In the genomic region with DNA sequence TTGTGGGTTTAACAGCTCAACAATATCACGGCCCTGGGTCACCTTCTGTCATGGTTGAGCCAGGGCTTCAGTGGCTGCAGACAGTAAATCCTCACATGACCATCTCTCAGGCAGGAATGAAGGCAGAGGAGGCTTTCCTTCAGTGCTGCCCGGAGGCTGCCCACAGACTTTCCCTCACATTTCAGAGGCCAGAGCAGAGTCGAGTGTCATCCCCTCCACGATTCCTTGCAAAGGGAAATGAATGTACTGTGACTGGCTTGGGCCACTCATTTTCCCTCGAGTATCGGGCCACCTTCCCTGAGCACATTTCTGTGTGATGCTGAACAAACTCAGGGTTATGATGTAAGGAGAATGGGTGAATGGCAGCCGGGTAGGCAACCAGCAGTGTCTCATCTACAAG, we compare ENCODE assay signal across 28 cellular contexts. TPM values are rescaled to one million over a fixed set of nuclear protein-coding genes. Genes with fewer than 3 reads are reported as not detected.
"Had no signal": no experiment of that assay in that cellular context is flagged by ENCODE, and none has a peak within 500 bp of the region (broad histone marks: within the 10 kb centered on the region; RNA-seq: fewer than 3 reads in every experiment).

No MANE protein-coding gene starts in this region.

- H3K27ac Mint-ChIP-seq: natural killer cell treated with Interleukin-12 subunit alpha and Interleukin-12 subunit beta and Interleukin-15 and Interleukin-18, amount 100 ng/mL, for 72 hours; nephron progenitor cell; progenitor cell of endocrine pancreas; stimulated activated effector memory CD8-positive, alpha-beta T cell treated with anti-CD3 and anti-CD28 coated beads, Interleukin-12 subunit alpha, Interleukin-12 subunit beta, amount 100 ng/mL, for 72 hours; stimulated activated naive B cell treated with anti-CD40 and anti-IgM and Interleukin-4, amounts not matched to agents 10 μg/mL and 1 μg/mL and 100 μg/mL, for 72 hours; stimulated activated naive CD8-positive, alpha-beta T cell treated with anti-CD3 and anti-CD28 coated beads, Interleukin-15, Interleukin-2, amounts not matched to agents 100 ng/mL and 50 ng/mL, for 24 hours had no signal

- H3K4me1 Mint-ChIP-seq: neural crest cell; stimulated activated effector memory CD8-positive, alpha-beta T cell treated with anti-CD3 and anti-CD28 coated beads, Interleukin-12 subunit alpha, Interleukin-12 subunit beta, amount 100 ng/mL, for 72 hours; stimulated activated naive B cell treated with anti-CD40 and anti-IgM and Interleukin-4, amounts not matched to agents 10 μg/mL and 1 μg/mL and 100 μg/mL, for 72 hours had no signal

- DNase-seq: nephron progenitor cell; occipital lobe; ovary; posterior cingulate gyrus; psoas muscle; right cardiac atrium; right lobe of liver; sigmoid colon; small intestine; stimulated activated CD4-positive, alpha-beta T cell treated with anti-CD3 and anti-CD28 coated beads, Interleukin-15, amount 100 ng/mL, for 24 hours; stimulated activated CD4-positive, alpha-beta T cell treated with anti-CD3 and anti-CD28 coated beads, Interleukin-2, amount 100 ng/mL, for 24 hours; stimulated activated CD4-positive, alpha-beta T cell treated with anti-CD3 and anti-CD28 coated beads, Interleukin-2, amount 100 ng/mL, for 48 hours; stimulated activated CD4-positive, alpha-beta T cell treated with anti-CD3 and anti-CD28 coated beads, Interleukin-4, amount 100 ng/mL, for 24 hours; stimulated activated naive B cell treated with anti-CD40 and anti-IgM and Interleukin-4, amounts not matched to agents 10 μg/mL and 1 μg/mL and 100 μg/mL, for 72 hours; stimulated activated naive CD4-positive, alpha-beta T cell treated with Interleukin-2 at 50 U/mL for 16 hours; stomach; thyroid gland; trophoblast cell; upper lobe of left lung had no signal

- H3K36me3 Mint-ChIP-seq: natural killer cell treated with Interleukin-12 subunit alpha and Interleukin-12 subunit beta and Interleukin-15 and Interleukin-18, amount 100 ng/mL, for 72 hours; stimulated activated effector memory CD8-positive, alpha-beta T cell treated with anti-CD3 and anti-CD28 coated beads, Interleukin-12 subunit alpha, Interleukin-12 subunit beta, amount 100 ng/mL, for 72 hours; stimulated activated naive B cell treated with anti-CD40 and anti-IgM and Interleukin-4, amounts not matched to agents 10 μg/mL and 1 μg/mL and 100 μg/mL, for 72 hours had no signal

- H3K9me3 Mint-ChIP-seq: natural killer cell treated with Interleukin-12 subunit alpha and Interleukin-12 subunit beta and Interleukin-15 and Interleukin-18, amount 100 ng/mL, for 72 hours; stimulated activated effector memory CD8-positive, alpha-beta T cell treated with anti-CD3 and anti-CD28 coated beads, Interleukin-12 subunit alpha, Interleukin-12 subunit beta, amount 100 ng/mL, for 72 hours; stimulated activated naive B cell treated with anti-CD40 and anti-IgM and Interleukin-4, amounts not matched to agents 10 μg/mL and 1 μg/mL and 100 μg/mL, for 72 hours; stimulated activated naive CD8-positive, alpha-beta T cell treated with anti-CD3 and anti-CD28 coated beads, Interleukin-15, Interleukin-2, amounts not matched to agents 100 ng/mL and 50 ng/mL, for 24 hours had no signal

- H3K27ac ChIP-seq: ovary, parathyroid adenoma, psoas muscle, right lobe of liver, sigmoid colon, stomach, thoracic aorta, thyroid gland, tibial nerve, upper lobe of left lung, vagina had no signal

- H3K4me1 ChIP-seq: parathyroid adenoma, psoas muscle, right lobe of liver, sigmoid colon, stomach, thyroid gland, tibial nerve, upper lobe of left lung, vagina had no signal

- ATAC-seq: natural killer cell treated with Interleukin-12 subunit alpha and Interleukin-12 subunit beta and Interleukin-15 and Interleukin-18, amount 100 ng/mL, for 72 hours; right cardiac atrium; right lobe of liver; stimulated activated effector memory CD8-positive, alpha-beta T cell treated with anti-CD3 and anti-CD28 coated beads, Interleukin-12 subunit alpha, Interleukin-12 subunit beta, amount 100 ng/mL, for 72 hours; stimulated activated naive B cell treated with anti-CD40 and anti-IgM and Interleukin-4, amounts not matched to agents 10 μg/mL and 1 μg/mL and 100 μg/mL, for 72 hours had no signal

- H3K4me3 Mint-ChIP-seq: natural killer cell treated with Interleukin-12 subunit alpha and Interleukin-12 subunit beta and Interleukin-15 and Interleukin-18, amount 100 ng/mL, for 72 hours; nephron progenitor cell; neural crest cell; stimulated activated effector memory CD8-positive, alpha-beta T cell treated with anti-CD3 and anti-CD28 coated beads, Interleukin-12 subunit alpha, Interleukin-12 subunit beta, amount 100 ng/mL, for 72 hours; stimulated activated naive B cell treated with anti-CD40 and anti-IgM and Interleukin-4, amounts not matched to agents 10 μg/mL and 1 μg/mL and 100 μg/mL, for 72 hours; stimulated activated naive CD8-positive, alpha-beta T cell treated with anti-CD3 and anti-CD28 coated beads, Interleukin-15, Interleukin-2, amounts not matched to agents 100 ng/mL and 50 ng/mL, for 24 hours had no signal

- H3K27me3 ChIP-seq: ovary, right lobe of liver, sigmoid colon, thyroid gland, tibial nerve, upper lobe of left lung, vagina had no signal

RNA-seq across cellular contexts. Expression of a gene that starts 10.0 kb away (rescaled TPM):
- total RNA-seq: natural killer cell treated with Interleukin-12 subunit alpha and Interleukin-12 subunit beta and Interleukin-15 and Interleukin-18, amount 100 ng/mL, for 72 hours had no signal
